In genomic region chr20:47980336-47981177, GRCh38 we compare ENCODE assay signal across 23 cellular contexts.
DNase-seq lines count a peak whose midpoint lies in the region; ATAC-seq and TF ChIP-seq lines count a peak whose summit lies in the region.
"Had no signal": no experiment of that assay in that cellular context is flagged by ENCODE, and none has a peak within 500 bp of the region (broad histone marks: within the 10 kb centered on the region; RNA-seq: fewer than 3 reads in every experiment).

No MANE protein-coding gene starts in this region.

- no peak for TF ChIP-seq POLR2A in gastroesophageal sphincter (IDR thresholded peaks at IDR 0.05)

- H3K9me3 ChIP-seq in HEK293 (ENCODE audit: control insufficient read depth, insufficient read depth, low read depth, low read length) (no peaks in the 10 kb centered on the region), RWPE2 (ENCODE audit: severe bottlenecking) (no peaks in the 10 kb centered on the region), gastroesophageal sphincter (no peaks in the 10 kb centered on the region), hepatocyte (ENCODE audit: low read depth) (no peaks in the 10 kb centered on the region)
- no peaks in the 10 kb centered on the region for H3K9me3 ChIP-seq in CD4-positive, alpha-beta memory T cell (ENCODE audit: control insufficient read depth in 1 of 2, low read length in 2 of 2)
- H3K9me3 ChIP-seq: A549 had no signal

- H3K4me3 Mint-ChIP-seq in progenitor cell of endocrine pancreas (ENCODE audit: low read depth), result no peak overlapping the region
- no peak overlapping the region for H3K4me3 Mint-ChIP-seq in CD4-positive, alpha-beta memory T cell
- no peak overlapping the region for H3K4me3 Mint-ChIP-seq in stimulated activated naive CD8-positive, alpha-beta T cell treated with anti-CD3 and anti-CD28 coated beads, Interleukin-15, amount 100 ng/mL, for 72 hours
- H3K4me3 Mint-ChIP-seq: CD4-positive, alpha-beta T cell had no signal

- no peaks in the 10 kb centered on the region for H3K79me2 ChIP-seq in hepatocyte

- DNase-seq in RWPE2 (ENCODE audit: low spot score) (peak; percentile 62), progenitor cell of endocrine pancreas (ENCODE audit: low spot score, unreplicated experiment) (no peak), hepatocyte (ENCODE audit: low spot score) (no peak)
- DNase-seq in CD4-positive, alpha-beta memory T cell, result no peak
- no peak for DNase-seq in stimulated activated naive CD8-positive, alpha-beta T cell treated with anti-CD3 and anti-CD28 coated beads, Interleukin-15, amount 100 ng/mL, for 72 hours
- DNase-seq: AML-193; CD4-positive, alpha-beta T cell; COR-L47; DMS53; KBM-7; MV-4-11; NCI-H1105; NCI-H1436 treated with DMSO at 0.1 percent for 48 hours; NCI-H187 treated with DMSO at 0.1 percent for 48 hours; NCI-H526 treated with DMSO at 0.1 percent for 48 hours; SHP77 treated with DMSO at 0.1 percent for 48 hours had no signal

- no peak for TF ChIP-seq CTCF in HEK293 (tag by site-specific recombination; IDR thresholded peaks at IDR 0.05)
- no peak for TF ChIP-seq CTCF in RWPE2 (IDR thresholded peaks at IDR 0.05; ENCODE audit: poor library complexity, severe bottlenecking)
- TF ChIP-seq CTCF in gastroesophageal sphincter (IDR thresholded peaks at IDR 0.05), result no peak
- no peak for TF ChIP-seq CTCF in progenitor cell of endocrine pancreas (IDR thresholded peaks at IDR 0.05; ENCODE audit: unreplicated experiment)
- TF ChIP-seq CTCF in hepatocyte (IDR thresholded peaks at IDR 0.05; ENCODE audit: poor library complexity), result no peak

- intact Hi-C loops in CD4-positive, alpha-beta memory T cell (cut with micrococcal nuclease), result no loop called here

- H3K4me1 ChIP-seq in HEK293 (ENCODE audit: control insufficient read depth, insufficient read depth, low read length), result no peaks in the 10 kb centered on the region
- peaks cover 9% of the 10 kb centered on the region for H3K4me1 ChIP-seq in RWPE2 (ENCODE audit: insufficient read depth, poor library complexity, severe bottlenecking)
- H3K4me1 ChIP-seq in gastroesophageal sphincter, result peaks cover 0 to 17% (median 5%) of the 10 kb centered on the region in 3 donors
- no peaks in the 10 kb centered on the region for H3K4me1 ChIP-seq in CD4-positive, alpha-beta memory T cell (ENCODE audit: insufficient read depth, low read length)
- H3K4me1 ChIP-seq in hepatocyte (ENCODE audit: insufficient read depth), result peaks cover 17% of the 10 kb centered on the region
- H3K4me1 ChIP-seq: A549 had no signal

- no peaks in the 10 kb centered on the region for H3K36me3 ChIP-seq in HEK293 (ENCODE audit: control insufficient read depth in 2 of 2, insufficient read depth in 1 of 2, low read length in 2 of 2)
- no peaks in the 10 kb centered on the region for H3K36me3 ChIP-seq in RWPE2 (ENCODE audit: low read depth)
- H3K36me3 ChIP-seq in gastroesophageal sphincter, result no peaks in the 10 kb centered on the region
- H3K36me3 ChIP-seq in CD4-positive, alpha-beta memory T cell (ENCODE audit: insufficient read depth, low read length), result no peaks in the 10 kb centered on the region
- no peaks in the 10 kb centered on the region for H3K36me3 ChIP-seq in hepatocyte (replicated peaks; ENCODE audit: insufficient read depth, low read depth)
- H3K36me3 ChIP-seq: BLaER1 treated with 17β-estradiol and CSF1 and Interleukin-3, amounts not matched to agents 10 nM and 100 nM had no signal

- no peak overlapping the region for H3K4me2 ChIP-seq in hepatocyte
- H3K4me2 ChIP-seq: A549 had no signal

- H3K9me2 ChIP-seq in hepatocyte (replicated peaks; ENCODE audit: insufficient read depth), result no peaks in the 10 kb centered on the region

- CTCF ChIA-PET in HEK293 (lab: Yijun Ruan, JAX), result interaction anchor here (0.5 to 1.4 kb wide), 3 partner anchors 36 to 640 kb away, joined by 3 to 4 read pairs (median 3); no protein-coding TSS in a partner anchor
- CTCF ChIA-PET in CD4-positive, alpha-beta memory T cell (lab: Charles Lee; ENCODE audit: partially characterized antibody), result no interaction called here

- no peaks in the 10 kb centered on the region for H4K20me1 ChIP-seq in hepatocyte (ENCODE audit: insufficient read depth, poor library complexity, severe bottlenecking)
- H4K20me1 ChIP-seq: BLaER1 treated with 17β-estradiol and CSF1 and Interleukin-3, amounts not matched to agents 10 nM and 100 nM had no signal

- POLR2A ChIA-PET in HEK293 (lab: Yijun Ruan, JAX), result no interaction called here
- POLR2A ChIA-PET in CD4-positive, alpha-beta memory T cell (lab: Charles Lee; ENCODE audit: partially characterized antibody), result no interaction called here

- no peaks in the 10 kb centered on the region for H3K27me3 Mint-ChIP-seq in progenitor cell of endocrine pancreas
- H3K27me3 Mint-ChIP-seq in CD4-positive, alpha-beta memory T cell, result peaks cover 19 to 26% of the 10 kb centered on the region in 2 donors
- peaks cover 37% of the 10 kb centered on the region for H3K27me3 Mint-ChIP-seq in stimulated activated naive CD8-positive, alpha-beta T cell treated with anti-CD3 and anti-CD28 coated beads, Interleukin-15, amount 100 ng/mL, for 72 hours

- TF ChIP-seq EP300 in gastroesophageal sphincter (IDR thresholded peaks at IDR 0.05), result no peak

- no peaks in the 10 kb centered on the region for H3K36me3 Mint-ChIP-seq in progenitor cell of endocrine pancreas (ENCODE audit: insufficient read depth)
- H3K36me3 Mint-ChIP-seq in CD4-positive, alpha-beta memory T cell, result no peaks in the 10 kb centered on the region

- H2AFZ ChIP-seq in hepatocyte, result no peak overlapping the region

- H3K27me3 ChIP-seq in RWPE2 (ENCODE audit: insufficient read depth, poor library complexity, severe bottlenecking) (no peaks in the 10 kb centered on the region), gastroesophageal sphincter (no peaks in the 10 kb centered on the region), hepatocyte (no peaks in the 10 kb centered on the region)
- H3K27me3 ChIP-seq in CD4-positive, alpha-beta memory T cell (ENCODE audit: insufficient read depth, low read length), result no peaks in the 10 kb centered on the region
- H3K27me3 ChIP-seq: BLaER1 treated with 17β-estradiol and CSF1 and Interleukin-3, amounts not matched to agents 10 nM and 100 nM had no signal

- H3K4me1 Mint-ChIP-seq in progenitor cell of endocrine pancreas (ENCODE audit: low read depth), result peaks cover 40% of the 10 kb centered on the region
- H3K4me1 Mint-ChIP-seq in CD4-positive, alpha-beta memory T cell, result peaks cover 0 to 4% (median 1%) of the 10 kb centered on the region in 4 donors
- H3K4me1 Mint-ChIP-seq in stimulated activated naive CD8-positive, alpha-beta T cell treated with anti-CD3 and anti-CD28 coated beads, Interleukin-15, amount 100 ng/mL, for 72 hours, result peaks cover 8% of the 10 kb centered on the region

- ATAC-seq in RWPE2 (ENCODE audit: low read depth) (no peak), gastroesophageal sphincter (peak; percentile 24)
- ATAC-seq in stimulated activated naive CD8-positive, alpha-beta T cell treated with anti-CD3 and anti-CD28 coated beads, Interleukin-15, amount 100 ng/mL, for 72 hours, result no peak
- ATAC-seq: A549, HCT116, Panc1 had no signal

- 90 to 91% methylated on average over 4 to 8 of the region's 10 CpGs for WGBS in gastroesophageal sphincter (ENCODE audit: low coverage in 1 of 2), 2 donors
- 96% methylated on average over 10 of the region's 10 CpGs for WGBS in hepatocyte (ENCODE audit: low lambda C conversion rate, missing lambda C conversion rate)

- no peak overlapping the region for H3K27ac ChIP-seq in HEK293 (ENCODE audit: extremely low read depth, low read depth, low read length)
- no peak overlapping the region for H3K27ac ChIP-seq in RWPE2 (ENCODE audit: poor library complexity, severe bottlenecking)
- no peak overlapping the region for H3K27ac ChIP-seq in gastroesophageal sphincter
- no peak overlapping the region for H3K27ac ChIP-seq in CD4-positive, alpha-beta memory T cell (ENCODE audit: low read depth, low read length)
- no peak overlapping the region for H3K27ac ChIP-seq in hepatocyte
- H3K27ac ChIP-seq: A549, RWPE1 had no signal

- peak overlapping the region; percentile 49 for H3K27ac Mint-ChIP-seq in progenitor cell of endocrine pancreas
- H3K27ac Mint-ChIP-seq in CD4-positive, alpha-beta memory T cell, result no peak overlapping the region
- H3K27ac Mint-ChIP-seq in stimulated activated naive CD8-positive, alpha-beta T cell treated with anti-CD3 and anti-CD28 coated beads, Interleukin-15, amount 100 ng/mL, for 72 hours, result no peak overlapping the region
- H3K27ac Mint-ChIP-seq: CD4-positive, alpha-beta T cell had no signal

- H3K4me3 ChIP-seq in HEK293 (ENCODE audit: low read depth, low read length) (no peak overlapping the region), RWPE2 (ENCODE audit: severe bottlenecking) (no peak overlapping the region), gastroesophageal sphincter (no peak overlapping the region), hepatocyte (no peak overlapping the region)
- no peak overlapping the region for H3K4me3 ChIP-seq in CD4-positive, alpha-beta memory T cell (ENCODE audit: low read length in 2 of 2)
- H3K4me3 ChIP-seq: A549; BLaER1 treated with 17β-estradiol and CSF1 and Interleukin-3, amounts not matched to agents 10 nM and 100 nM had no signal

- H3K9me3 Mint-ChIP-seq in progenitor cell of endocrine pancreas (ENCODE audit: low read depth), result peaks cover 3% of the 10 kb centered on the region
- H3K9me3 Mint-ChIP-seq in CD4-positive, alpha-beta memory T cell, result no peaks in the 10 kb centered on the region
- no peaks in the 10 kb centered on the region for H3K9me3 Mint-ChIP-seq in stimulated activated naive CD8-positive, alpha-beta T cell treated with anti-CD3 and anti-CD28 coated beads, Interleukin-15, amount 100 ng/mL, for 72 hours
- H3K9me3 Mint-ChIP-seq: CD4-positive, alpha-beta T cell had no signal

TF ChIP-seq in HEK293, 187 proteins besides CTCF, POLR2A, EP300 and RAD21:
- no peak for TF ChIP-seq SALL2 (tag by site-specific recombination; IDR thresholded peaks at IDR 0.05; ENCODE audit: borderline replicate concordance)
- peak; percentile 59; the same call in 1 of the 2 replicates for TF ChIP-seq TRIM28 (IDR thresholded peaks at IDR 0.05; ENCODE audit: borderline replicate concordance, low read length)
- TF ChIP-seq ZNF2 (tag by site-specific recombination; IDR thresholded peaks at IDR 0.05), result no peak
